ENCODE assay signal across 24 cellular contexts in the genomic region with DNA sequence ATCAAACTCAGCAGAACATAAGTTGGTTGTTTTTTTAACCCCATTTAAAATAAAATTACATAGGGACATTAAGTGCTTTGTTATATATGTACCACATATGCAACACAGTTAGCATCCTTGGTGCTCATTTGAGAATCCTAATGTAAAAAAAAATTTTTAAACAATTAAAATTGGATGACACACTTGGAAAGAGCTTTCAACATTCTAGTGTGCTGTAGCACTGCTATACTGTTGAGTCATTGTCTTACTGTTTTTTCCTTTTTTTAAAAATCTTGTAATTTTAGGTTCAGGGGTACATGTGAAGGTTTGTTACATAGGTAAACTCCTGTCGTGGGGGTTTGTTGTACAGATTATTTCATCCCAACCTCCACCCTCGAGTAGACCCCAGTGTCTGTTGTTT.
"Had no signal": no experiment of that assay in that cellular context is flagged by ENCODE, and none has a peak within 500 bp of the region (broad histone marks: within the 10 kb centered on the region; RNA-seq: fewer than 3 reads in every experiment).

No MANE protein-coding gene starts in this region.

- DNase-seq: activated B cell treated with CpG ODN at 0.5 μM for 24 hours; activated CD4-positive, alpha-beta T cell treated with anti-CD3 and anti-CD28 coated beads for 1 hour; activated CD4-positive, alpha-beta T cell treated with anti-CD3 and anti-CD28 coated beads, Interleukin-2, amount 10 ng/mL, durations not matched to agents 24 days and 14 days; activated CD4-positive, alpha-beta T cell treated with anti-CD3 and anti-CD28 coated beads, Interleukin-2, amount 50 U/mL, for 48 hours; activated CD8-positive, alpha-beta memory T cell treated with anti-CD3 and anti-CD28 coated beads, Interleukin-2, amount 10 ng/mL, durations not matched to agents 7 days and 5 days; activated effector memory CD4-positive, alpha-beta T cell treated with anti-CD3 and anti-CD28 coated beads, Interleukin-2, amount 50 U/mL, for 16 hours; activated naive CD4-positive, alpha-beta T cell treated with Interleukin-2 at 50 U/mL for 16 hours; activated naive CD8-positive, alpha-beta T cell treated with anti-CD3 and anti-CD28 coated beads, Interleukin-2, amount 50 U/mL, for 24 hours; activated T-cell treated with anti-CD3 and anti-CD28 coated beads, Interleukin-2, amount 50 U/mL, for 24 hours; amygdala; MG63; MV-4-11; NCI-H1092 treated with DMSO at 0.1 percent for 48 hours; NCI-H1417 treated with DMSO at 0.1 percent for 48 hours; NCI-H1694 treated with DMSO at 0.1 percent for 48 hours; NCI-H2029 treated with DMSO at 0.1 percent for 48 hours; NCI-H345; NCI-H510A; NCI-H526 treated with DMSO at 0.1 percent for 48 hours; NCI-H82; SIG-M5; T-helper 17 cell; T-helper 9 cell had no signal

- ATAC-seq: activated CD8-positive, alpha-beta memory T cell treated with anti-CD3 and anti-CD28 coated beads, Interleukin-2, amount 10 ng/mL, durations not matched to agents 7 days and 5 days; activated naive CD4-positive, alpha-beta T cell treated with anti-CD3 and anti-CD28 coated beads, Interleukin-2, amount 50 U/mL, for 72 hours; activated naive CD8-positive, alpha-beta T cell treated with anti-CD3 and anti-CD28 coated beads, Interleukin-2, amount 50 U/mL, for 24 hours; T-helper 17 cell had no signal
